Comparison of ENCODE assay signal across 9 cellular contexts in the genomic region with DNA sequence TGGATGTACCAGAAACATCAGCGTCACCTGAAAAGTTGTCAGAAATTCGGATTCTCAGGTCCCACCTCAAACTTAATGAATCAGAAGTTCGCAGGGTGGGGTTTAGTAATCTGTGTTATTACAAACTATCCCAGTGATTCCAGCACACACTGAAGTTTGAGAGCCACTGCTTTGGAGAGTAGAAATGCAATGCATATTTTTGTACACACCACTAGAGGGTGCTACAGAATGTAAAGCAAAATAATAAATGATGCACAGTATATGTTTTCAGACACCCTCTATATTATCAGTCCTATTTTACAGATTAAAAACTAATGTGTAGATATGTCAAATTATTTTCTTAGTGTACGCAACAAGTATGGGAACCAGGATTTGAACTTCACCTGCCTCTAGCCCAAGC. TPM values are rescaled to one million over a fixed set of nuclear protein-coding genes. Genes with fewer than 3 reads are reported as not detected.
A peak's percentile ranks its signal among the peaks of the same experiment; 100 is the strongest.
DNase-seq lines count a peak whose midpoint lies in the region; ATAC-seq and TF ChIP-seq lines count a peak whose summit lies in the region.
"Had no signal": no experiment of that assay in that cellular context is flagged by ENCODE, and none has a peak within 500 bp of the region (broad histone marks: within the 10 kb centered on the region; RNA-seq: fewer than 3 reads in every experiment).

No MANE protein-coding gene starts in this region.

- no peaks in the 10 kb centered on the region for H3K27me3 Mint-ChIP-seq in nephron (ENCODE audit: low read depth)
- H3K27me3 Mint-ChIP-seq: dendritic cell treated with granulocyte-macrophage colony-stimulating factor and Interleukin-4, amounts not matched to agents 40 ng/mL and 50 ng/mL, for 4 days had no signal

- H3K4me1 Mint-ChIP-seq in nephron: peaks cover 6% of the 10 kb centered on the region

- peak overlapping the region; percentile 100 for H3K27ac ChIP-seq in cingulate gyrus (ENCODE audit: low read depth, low read length)

- TF ChIP-seq CTCF in AG09309 (IDR thresholded peaks at IDR 0.05; ENCODE audit: control insufficient read depth, insufficient read depth, low read depth, low read length, missing control alignments): peak; percentile 61
- peak; percentile 65 for TF ChIP-seq CTCF in GM13977 (IDR thresholded peaks at IDR 0.05; ENCODE audit: extremely low read depth, insufficient read depth, missing control alignments)
- TF ChIP-seq CTCF in nephron (IDR thresholded peaks at IDR 0.05; ENCODE audit: unreplicated experiment in 3 of 3): peak; percentile 56 to 66 (median 60)

- H3K36me3 Mint-ChIP-seq in nephron (ENCODE audit: low read depth): peaks cover 12% of the 10 kb centered on the region

- in situ Hi-C loops in GM13977 (cut with MboI; ENCODE audit: low pct_unique_long_range_greater_than_20kb, low sequenced_read_pairs, unreplicated experiment): no loop called here

- H3K9me3 Mint-ChIP-seq in nephron: no peaks in the 10 kb centered on the region
- H3K9me3 Mint-ChIP-seq: dendritic cell treated with granulocyte-macrophage colony-stimulating factor and Interleukin-4, amounts not matched to agents 40 ng/mL and 50 ng/mL, for 4 days had no signal

- DNase-seq in AG09309 (ENCODE audit: low read depth): no peak
- DNase-seq in GM13977 (ENCODE audit: low spot score): peak; percentile 37
- DNase-seq in NCI-H460 (ENCODE audit: extremely low read depth, low read depth): peak; percentile 39
- DNase-seq in GM19238 (ENCODE audit: insufficient read length, low spot score): no peak
- no peak for DNase-seq in iPS-NIHi11 (ENCODE audit: low spot score)

- no peak overlapping the region for H3K4me3 Mint-ChIP-seq in nephron
- H3K4me3 Mint-ChIP-seq: dendritic cell treated with granulocyte-macrophage colony-stimulating factor and Interleukin-4, amounts not matched to agents 40 ng/mL and 50 ng/mL, for 4 days had no signal

- H3K27ac Mint-ChIP-seq in nephron: no peak overlapping the region
- H3K27ac Mint-ChIP-seq: dendritic cell treated with granulocyte-macrophage colony-stimulating factor and Interleukin-4, amounts not matched to agents 40 ng/mL and 50 ng/mL, for 4 days had no signal

- ATAC-seq in HG02970 (IDR thresholded peaks at IDR 0.05; ENCODE audit: low FRiP score, unreplicated experiment): no peak

- no peak overlapping the region for H3K4me3 ChIP-seq in AG09309 (ENCODE audit: control insufficient read depth, low read depth, low read length)

RNA-seq across cellular contexts. Expression of a gene that starts 2.5 kb away (rescaled TPM):
- 735 and 754 TPM in 2 replicates for total RNA-seq in NCI-H460 (2014; rRNA removed; shearing (Covaris generic))
- polyA plus RNA-seq in NCI-H460 (2014; cell fraction: nucleus; rRNA removed): 1,007 and 1,176 TPM in 2 replicates

RNA-seq across cellular contexts. Expression of a gene that starts 21.8 kb away (rescaled TPM):
- total RNA-seq in NCI-H460 (2014; rRNA removed; shearing (Covaris generic)): not detected in 2 replicates
- polyA plus RNA-seq in NCI-H460 (2014; cell fraction: nucleus; rRNA removed): not detected in 2 replicates

Comparison
In these comparisons a context has a peak if more than half of its experiments do, and no peak if none do; other contexts are left out.
1. DNase-seq: peak in GM13977 (single experiment) and NCI-H460 (single experiment); none in AG09309 (single experiment), GM19238 (single experiment) and iPS-NIHi11 (single experiment).
2. Peak in every context shown above with its lines, with median percentiles within 50 percentile points of each other: CTCF ChIP-seq.